17 cellular contexts compared by ENCODE assay signal in genomic region chr13:78326608-78327007, GRCh38.
A peak's percentile ranks its signal among the peaks of the same experiment; 100 is the strongest.
DNase-seq lines count a peak whose midpoint lies in the region; ATAC-seq and TF ChIP-seq lines count a peak whose summit lies in the region.
"Had no signal": no experiment of that assay in that cellular context is flagged by ENCODE, and none has a peak within 500 bp of the region (broad histone marks: within the 10 kb centered on the region; RNA-seq: fewer than 3 reads in every experiment).

No MANE protein-coding gene starts in this region.

- no peak overlapping the region for H3K27ac Mint-ChIP-seq in activated CD4-positive, alpha-beta T cell treated with anti-CD3 and anti-CD28 coated beads, Interleukin-2, amount 10 ng/mL, durations not matched to agents 7 days and 5 days
- H3K27ac Mint-ChIP-seq: natural killer cell treated with Interleukin-12 subunit alpha and Interleukin-12 subunit beta and Interleukin-15 and Interleukin-18, amount 100 ng/mL, for 72 hours; stimulated activated effector memory CD8-positive, alpha-beta T cell treated with anti-CD3 and anti-CD28 coated beads, Interleukin-12 subunit alpha, Interleukin-12 subunit beta, amount 100 ng/mL, for 72 hours had no signal

- DNase-seq in NCI-H1105 treated with DMSO at 0.1 percent for 48 hours (lab: John Stamatoyannopoulos, UW) (peak; percentile 8), NCI-H1105 (lab: John Stamatoyannopoulos, UW) (no peak), KBM-7 (peak; percentile 3), NCI-H446 treated with DMSO at 0.1 percent for 48 hours (lab: John Stamatoyannopoulos, UW) (peak; percentile 79), foreskin keratinocyte (peak; percentile 19 to 68), tibial artery (no peak), psoas muscle (no peak)
- no peak for DNase-seq in activated CD4-positive, alpha-beta T cell treated with anti-CD3 and anti-CD28 coated beads, Interleukin-2, amount 10 ng/mL, durations not matched to agents 7 days and 5 days
- DNase-seq: amniotic stem cell, C1 segment of cervical spinal cord, NCI-H2081 treated with DMSO at 0.1 percent for 48 hours, SHP77 treated with DMSO at 0.1 percent for 48 hours, trophoblast cell had no signal

- no peak overlapping the region for H3K27ac ChIP-seq in foreskin keratinocyte
- H3K27ac ChIP-seq in tibial artery = no peak overlapping the region
- no peak overlapping the region for H3K27ac ChIP-seq in psoas muscle
- H3K27ac ChIP-seq: KMS-11 had no signal

- in situ Hi-C loops in KBM-7 (cut with MboI; ENCODE audit: low pct_unique_long_range_greater_than_20kb, low sequenced_read_pairs) = no loop called here

- POLR2A ChIA-PET in activated CD4-positive, alpha-beta T cell treated with anti-CD3 and anti-CD28 coated beads, Interleukin-2, amount 10 ng/mL, durations not matched to agents 7 days and 5 days (lab: Charles Lee) = no interaction called here

- H3K9me3 ChIP-seq in tibial artery (no peaks in the 10 kb centered on the region), psoas muscle (no peaks in the 10 kb centered on the region)

- H3K4me3 Mint-ChIP-seq in activated CD4-positive, alpha-beta T cell treated with anti-CD3 and anti-CD28 coated beads, Interleukin-2, amount 10 ng/mL, durations not matched to agents 7 days and 5 days = no peak overlapping the region
- H3K4me3 Mint-ChIP-seq: natural killer cell treated with Interleukin-12 subunit alpha and Interleukin-12 subunit beta and Interleukin-15 and Interleukin-18, amount 100 ng/mL, for 72 hours; stimulated activated effector memory CD8-positive, alpha-beta T cell treated with anti-CD3 and anti-CD28 coated beads, Interleukin-12 subunit alpha, Interleukin-12 subunit beta, amount 100 ng/mL, for 72 hours had no signal

- intact Hi-C loops in tibial artery (cut with DNase I; ENCODE audit: low total_unique reads) = no loop called here
- intact Hi-C loops in psoas muscle (cut with DNase I) = no loop called here

- H3K9me3 Mint-ChIP-seq in activated CD4-positive, alpha-beta T cell treated with anti-CD3 and anti-CD28 coated beads, Interleukin-2, amount 10 ng/mL, durations not matched to agents 7 days and 5 days = no peaks in the 10 kb centered on the region
- H3K9me3 Mint-ChIP-seq: natural killer cell treated with Interleukin-12 subunit alpha and Interleukin-12 subunit beta and Interleukin-15 and Interleukin-18, amount 100 ng/mL, for 72 hours; stimulated activated effector memory CD8-positive, alpha-beta T cell treated with anti-CD3 and anti-CD28 coated beads, Interleukin-12 subunit alpha, Interleukin-12 subunit beta, amount 100 ng/mL, for 72 hours had no signal

- no peaks in the 10 kb centered on the region for H3K4me1 Mint-ChIP-seq in activated CD4-positive, alpha-beta T cell treated with anti-CD3 and anti-CD28 coated beads, Interleukin-2, amount 10 ng/mL, durations not matched to agents 7 days and 5 days
- H3K4me1 Mint-ChIP-seq: stimulated activated effector memory CD8-positive, alpha-beta T cell treated with anti-CD3 and anti-CD28 coated beads, Interleukin-12 subunit alpha, Interleukin-12 subunit beta, amount 100 ng/mL, for 72 hours had no signal

- TF ChIP-seq CTCF in foreskin keratinocyte (conservative IDR thresholded peaks at IDR 0.05) = no peak
- TF ChIP-seq CTCF in tibial artery (IDR thresholded peaks at IDR 0.05) = no peak
- TF ChIP-seq CTCF in psoas muscle (IDR thresholded peaks at IDR 0.05) = no peak

- H3K36me3 ChIP-seq in tibial artery (no peaks in the 10 kb centered on the region), psoas muscle (ENCODE audit: insufficient read depth in 1 of 2, low read depth in 1 of 2) (no peaks in the 10 kb centered on the region)

- 17 to 44% (median 20%) methylated on average over 1 of the region's 1 CpG for WGBS in psoas muscle, 3 donors

- H3K27me3 ChIP-seq in foreskin keratinocyte = no peaks in the 10 kb centered on the region
- H3K27me3 ChIP-seq in tibial artery = no peaks in the 10 kb centered on the region
- H3K27me3 ChIP-seq in psoas muscle (ENCODE audit: insufficient read depth in 3 of 3, low read length in 2 of 3) = no peaks in the 10 kb centered on the region

- no peaks in the 10 kb centered on the region for H3K36me3 Mint-ChIP-seq in activated CD4-positive, alpha-beta T cell treated with anti-CD3 and anti-CD28 coated beads, Interleukin-2, amount 10 ng/mL, durations not matched to agents 7 days and 5 days (ENCODE audit: low read depth)
- H3K36me3 Mint-ChIP-seq: natural killer cell treated with Interleukin-12 subunit alpha and Interleukin-12 subunit beta and Interleukin-15 and Interleukin-18, amount 100 ng/mL, for 72 hours; stimulated activated effector memory CD8-positive, alpha-beta T cell treated with anti-CD3 and anti-CD28 coated beads, Interleukin-12 subunit alpha, Interleukin-12 subunit beta, amount 100 ng/mL, for 72 hours had no signal

- H3K4me1 ChIP-seq in foreskin keratinocyte (no peaks in the 10 kb centered on the region), tibial artery (no peaks in the 10 kb centered on the region), psoas muscle (no peaks in the 10 kb centered on the region)

- CTCF ChIA-PET in activated CD4-positive, alpha-beta T cell treated with anti-CD3 and anti-CD28 coated beads, Interleukin-2, amount 10 ng/mL, durations not matched to agents 7 days and 5 days (lab: Charles Lee) = interaction anchor here (1.5 kb wide), 1 partner anchor 13 kb away, joined by 3 read pairs; no protein-coding TSS in a partner anchor

- H3K27me3 Mint-ChIP-seq in activated CD4-positive, alpha-beta T cell treated with anti-CD3 and anti-CD28 coated beads, Interleukin-2, amount 10 ng/mL, durations not matched to agents 7 days and 5 days = no peaks in the 10 kb centered on the region
- H3K27me3 Mint-ChIP-seq: natural killer cell treated with Interleukin-12 subunit alpha and Interleukin-12 subunit beta and Interleukin-15 and Interleukin-18, amount 100 ng/mL, for 72 hours had no signal

- no peak overlapping the region for H3K4me3 ChIP-seq in tibial artery
- no peak overlapping the region for H3K4me3 ChIP-seq in psoas muscle

- ATAC-seq in foreskin keratinocyte (peak; percentile 81), psoas muscle (no peak)
- ATAC-seq: activated CD4-positive, CD25-positive, alpha-beta regulatory T cell treated with anti-CD3 and anti-CD28 coated beads, Interleukin-2, amount 50 U/mL, for 24 hours; natural killer cell treated with Interleukin-12 subunit alpha and Interleukin-12 subunit beta and Interleukin-15 and Interleukin-18, amount 100 ng/mL, for 72 hours; stimulated activated effector memory CD8-positive, alpha-beta T cell treated with anti-CD3 and anti-CD28 coated beads, Interleukin-12 subunit alpha, Interleukin-12 subunit beta, amount 100 ng/mL, for 72 hours had no signal

Comparison
In these comparisons a context has a peak if more than half of its experiments do, and no peak if none do; other contexts are left out.
1. DNase-seq: peak in NCI-H1105 treated with DMSO at 0.1 percent for 48 hours (single experiment), KBM-7 (single experiment), NCI-H446 treated with DMSO at 0.1 percent for 48 hours (single experiment) and foreskin keratinocyte (2 of 2); none in NCI-H1105 (single experiment), tibial artery (0 of 2), activated CD4-positive, alpha-beta T cell treated with anti-CD3 and anti-CD28 coated beads, Interleukin-2, amount 10 ng/mL, durations not matched to agents 7 days and 5 days (single experiment) and psoas muscle (0 of 2).